ENCODE assay signal across 9 cellular contexts in the genomic region with DNA sequence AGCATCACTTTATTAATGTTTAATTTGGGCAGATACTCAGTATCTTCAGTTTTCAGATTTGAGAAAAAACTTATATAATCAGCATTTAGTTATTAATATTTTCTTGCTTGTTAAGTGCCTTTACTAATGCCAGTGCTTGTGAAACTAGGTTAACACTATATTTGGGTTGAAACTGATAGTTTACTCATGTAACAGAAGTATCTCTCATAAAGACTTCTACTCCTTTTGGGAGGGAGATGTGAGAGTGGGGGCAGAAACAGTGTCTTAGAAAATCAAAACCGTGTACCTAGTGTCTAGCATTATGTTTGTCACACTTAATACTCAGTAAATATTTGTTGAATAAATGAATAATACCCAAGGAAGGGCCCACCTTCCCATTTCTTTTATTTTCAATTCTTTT.
A peak's percentile ranks its signal among the peaks of the same experiment; 100 is the strongest.
DNase-seq lines count a peak whose midpoint lies in the region; ATAC-seq, FAIRE-seq and TF ChIP-seq lines count a peak whose summit lies in the region.
"Had no signal": no experiment of that assay in that cellular context is flagged by ENCODE, and none has a peak within 500 bp of the region (broad histone marks: within the 10 kb centered on the region; RNA-seq: fewer than 3 reads in every experiment).

No MANE protein-coding gene starts in this region.

- H3K36me3 ChIP-seq in RWPE2 (ENCODE audit: low read depth) (no peaks in the 10 kb centered on the region), psoas muscle (ENCODE audit: insufficient read depth in 1 of 2, low read depth in 1 of 2) (no peaks in the 10 kb centered on the region)

- peak; percentile 97 for ATAC-seq in GM21381 (IDR thresholded peaks at IDR 0.05; ENCODE audit: unreplicated experiment)
- ATAC-seq in HG03045 (IDR thresholded peaks at IDR 0.05; ENCODE audit: unreplicated experiment), result peak; percentile 89
- ATAC-seq in RWPE2 (ENCODE audit: low read depth), result no peak
- no peak for ATAC-seq in psoas muscle

- H3K4me3 ChIP-seq in RWPE2 (ENCODE audit: severe bottlenecking), result no peak overlapping the region
- no peak overlapping the region for H3K4me3 ChIP-seq in psoas muscle

- H3K9me3 ChIP-seq in RWPE2 (ENCODE audit: severe bottlenecking) (no peaks in the 10 kb centered on the region), psoas muscle (no peaks in the 10 kb centered on the region)

- DNase-seq in GM18507 (ENCODE audit: extremely low spot score, insufficient read length, low read depth) (no peak), RWPE2 (ENCODE audit: low spot score) (no peak), psoas muscle (no peak), RWPE1 (ENCODE audit: low spot score) (no peak), HT-29 (ENCODE audit: low spot score) (no peak)
- no peak for DNase-seq in activated CD4-positive, alpha-beta memory T cell treated with anti-CD3 and anti-CD28 coated beads, Interleukin-2, amount 10 ng/mL, durations not matched to agents 7 days and 5 days
- DNase-seq: T-helper 9 cell had no signal

- H3K27ac Mint-ChIP-seq in activated CD4-positive, alpha-beta memory T cell treated with anti-CD3 and anti-CD28 coated beads, Interleukin-2, amount 10 ng/mL, durations not matched to agents 7 days and 5 days, result no peak overlapping the region

- peak overlapping the region; percentile 96 for H3K27ac ChIP-seq in RWPE2 (ENCODE audit: poor library complexity, severe bottlenecking)
- H3K27ac ChIP-seq in psoas muscle, result no peak overlapping the region
- H3K27ac ChIP-seq in RWPE1, result no peak overlapping the region

- H3K4me3 Mint-ChIP-seq in activated CD4-positive, alpha-beta memory T cell treated with anti-CD3 and anti-CD28 coated beads, Interleukin-2, amount 10 ng/mL, durations not matched to agents 7 days and 5 days, result no peak overlapping the region

- FAIRE-seq in GM18507 (lab: Jason Lieb, UNC), result peak; percentile 47

- TF ChIP-seq CTCF in RWPE2 (IDR thresholded peaks at IDR 0.05; ENCODE audit: poor library complexity, severe bottlenecking), result no peak
- no peak for TF ChIP-seq CTCF in psoas muscle (IDR thresholded peaks at IDR 0.05)
- TF ChIP-seq CTCF in RWPE1 (conservative IDR thresholded peaks at IDR 0.05; ENCODE audit: low read depth), result no peak

- WGBS in psoas muscle, 3 donors, result 32 to 49% (median 48%) methylated on average over 1 of the region's 1 CpG

- H3K36me3 Mint-ChIP-seq in activated CD4-positive, alpha-beta memory T cell treated with anti-CD3 and anti-CD28 coated beads, Interleukin-2, amount 10 ng/mL, durations not matched to agents 7 days and 5 days (ENCODE audit: low read depth), result no peaks in the 10 kb centered on the region

- CTCF ChIA-PET in RWPE1 (lab: Yijun Ruan, JAX), result interaction anchor here (1.2 kb wide), 1 partner anchor 98 kb away, joined by 4 read pairs; no protein-coding TSS in a partner anchor
- CTCF ChIA-PET in activated CD4-positive, alpha-beta memory T cell treated with anti-CD3 and anti-CD28 coated beads, Interleukin-2, amount 10 ng/mL, durations not matched to agents 7 days and 5 days (lab: Charles Lee), result no interaction called here

- intact Hi-C loops in psoas muscle (cut with DNase I), result no loop called here

- no peaks in the 10 kb centered on the region for H3K4me1 Mint-ChIP-seq in activated CD4-positive, alpha-beta memory T cell treated with anti-CD3 and anti-CD28 coated beads, Interleukin-2, amount 10 ng/mL, durations not matched to agents 7 days and 5 days

- H3K4me1 ChIP-seq in RWPE2 (ENCODE audit: insufficient read depth, poor library complexity, severe bottlenecking), result peaks cover 29% of the 10 kb centered on the region
- H3K4me1 ChIP-seq in psoas muscle, result no peaks in the 10 kb centered on the region

- POLR2A ChIA-PET in RWPE1 (lab: Yijun Ruan, JAX; ENCODE audit: low non-redundant PET), result no interaction called here
- POLR2A ChIA-PET in activated CD4-positive, alpha-beta memory T cell treated with anti-CD3 and anti-CD28 coated beads, Interleukin-2, amount 10 ng/mL, durations not matched to agents 7 days and 5 days (lab: Charles Lee), result no interaction called here

- H3K9me3 Mint-ChIP-seq in activated CD4-positive, alpha-beta memory T cell treated with anti-CD3 and anti-CD28 coated beads, Interleukin-2, amount 10 ng/mL, durations not matched to agents 7 days and 5 days, result no peaks in the 10 kb centered on the region

- no peaks in the 10 kb centered on the region for H3K27me3 ChIP-seq in RWPE2 (ENCODE audit: insufficient read depth, poor library complexity, severe bottlenecking)
- peaks cover 0 to 3% (median 0%) of the 10 kb centered on the region in 3 donors for H3K27me3 ChIP-seq in psoas muscle (ENCODE audit: insufficient read depth in 3 of 3, low read length in 2 of 3)

- peaks cover 2% of the 10 kb centered on the region for H3K27me3 Mint-ChIP-seq in activated CD4-positive, alpha-beta memory T cell treated with anti-CD3 and anti-CD28 coated beads, Interleukin-2, amount 10 ng/mL, durations not matched to agents 7 days and 5 days

Comparison
In these comparisons a context has a peak if more than half of its experiments do, and no peak if none do; other contexts are left out.
1. ATAC-seq: peak in GM21381 (single experiment) and HG03045 (single experiment); none in RWPE2 (single experiment) and psoas muscle (0 of 4).